In genomic region chr20:63568170-63568981, GRCh38 we compare ENCODE assay signal across 10 cellular contexts. TPM values are rescaled to one million over a fixed set of nuclear protein-coding genes. Genes with fewer than 3 reads are reported as not detected.
A peak's percentile ranks its signal among the peaks of the same experiment; 100 is the strongest.
DNase-seq lines count a peak whose midpoint lies in the region; ATAC-seq lines count a peak whose summit lies in the region.
"Had no signal": no experiment of that assay in that cellular context is flagged by ENCODE, and none has a peak within 500 bp of the region (broad histone marks: within the 10 kb centered on the region; RNA-seq: fewer than 3 reads in every experiment).

No MANE protein-coding gene starts in this region.

- H3K4me3 ChIP-seq in BLaER1 treated with 17β-estradiol and CSF1 and Interleukin-3, amounts not matched to agents 10 nM and 100 nM: peak overlapping the region; percentile 16 to 55 (median 38); a peak in 16 of 20 replicates
- H3K4me3 ChIP-seq in effector memory CD4-positive, alpha-beta T cell (ENCODE audit: insufficient read depth, low read depth, low read length, poor library complexity, severe bottlenecking): peak overlapping the region; percentile 53
- no peak overlapping the region for H3K4me3 ChIP-seq in GM23248

- peak overlapping the region; percentile 82 to 94 (median 93) for H3K4me3 Mint-ChIP-seq in IgD-negative memory B cell

- no peak for DNase-seq in effector memory CD4-positive, alpha-beta T cell
- DNase-seq in kidney glomerular epithelial cell (lab: John Stamatoyannopoulos, UW): no peak
- DNase-seq in NCI-H146 treated with DMSO at 0.1 percent for 48 hours (lab: John Stamatoyannopoulos, UW; ENCODE audit: unreplicated experiment): no peak
- DNase-seq in SW 1271 (lab: John Stamatoyannopoulos, UW): no peak
- DNase-seq in GM23248: no peak
- DNase-seq: foreskin keratinocyte, WERI-Rb-1 had no signal

- peak; percentile 29 for ATAC-seq in GM18907 (IDR thresholded peaks at IDR 0.05; ENCODE audit: unreplicated experiment)
- ATAC-seq: foreskin keratinocyte had no signal

- no peaks in the 10 kb centered on the region for H3K27me3 Mint-ChIP-seq in IgD-negative memory B cell

- peaks cover 0 to 23% (median 0%) of the 10 kb centered on the region in 11 experiments; a peak in 3 of 22 replicates for H3K36me3 ChIP-seq in BLaER1 treated with 17β-estradiol and CSF1 and Interleukin-3, amounts not matched to agents 10 nM and 100 nM
- peaks cover 21% of the 10 kb centered on the region for H3K36me3 ChIP-seq in effector memory CD4-positive, alpha-beta T cell (ENCODE audit: control insufficient read depth, insufficient read depth, low read length)
- no peaks in the 10 kb centered on the region for H3K36me3 ChIP-seq in GM23248 (ENCODE audit: low read depth)
- H3K36me3 ChIP-seq: WERI-Rb-1 had no signal

- no peaks in the 10 kb centered on the region for H3K9me3 Mint-ChIP-seq in IgD-negative memory B cell

- H3K4me1 ChIP-seq in BLaER1 treated with 17β-estradiol and CSF1 and Interleukin-3, amounts not matched to agents 10 nM and 100 nM: peaks cover 40 to 61% (median 52%) of the 10 kb centered on the region in 10 experiments
- H3K4me1 ChIP-seq in effector memory CD4-positive, alpha-beta T cell (ENCODE audit: control insufficient read depth, insufficient read depth, low read length, poor library complexity, severe bottlenecking): peaks cover 28% of the 10 kb centered on the region
- H3K4me1 ChIP-seq in GM23248 (ENCODE audit: insufficient read depth): no peaks in the 10 kb centered on the region
- H3K4me1 ChIP-seq: foreskin keratinocyte had no signal

- peak overlapping the region in 6 of 11 experiments; percentile 3 to 50 (median 26); a peak in 9 of 22 replicates for H3K27ac ChIP-seq in BLaER1 treated with 17β-estradiol and CSF1 and Interleukin-3, amounts not matched to agents 10 nM and 100 nM
- H3K27ac ChIP-seq in effector memory CD4-positive, alpha-beta T cell (ENCODE audit: insufficient read depth, low read length, poor library complexity, severe bottlenecking): no peak overlapping the region
- no peak overlapping the region for H3K27ac ChIP-seq in GM23248
- H3K27ac ChIP-seq: foreskin keratinocyte, WERI-Rb-1 had no signal

- WGBS in GM23248 (ENCODE audit: low coverage in 1 of 2, low lambda C conversion rate in 2 of 2, missing lambda C conversion rate in 2 of 2), 2 experiments: 94 to 96% methylated on average over 39 to 43 of the region's 43 CpGs

- H3K9ac ChIP-seq in BLaER1 treated with 17β-estradiol and CSF1 and Interleukin-3, amounts not matched to agents 10 nM and 100 nM: peak overlapping the region in 3 of 11 experiments; percentile 28 to 37 (median 29); a peak in 2 of 22 replicates
- H3K9ac ChIP-seq in GM23248: no peak overlapping the region

- H3K9me2 ChIP-seq in GM23248 (ENCODE audit: insufficient read depth): no peaks in the 10 kb centered on the region

- in situ Hi-C loops in GM23248 (cut with MboI): no loop called here

- H3K4me2 ChIP-seq in BLaER1 treated with 17β-estradiol and CSF1 and Interleukin-3, amounts not matched to agents 10 nM and 100 nM: peak overlapping the region; percentile 92 to 100 (median 97)
- H3K4me2 ChIP-seq in GM23248 (ENCODE audit: unreplicated experiment): no peak overlapping the region

- H4K20me1 ChIP-seq in BLaER1 treated with 17β-estradiol and CSF1 and Interleukin-3, amounts not matched to agents 10 nM and 100 nM: peaks cover 95 to 100% (median 99%) of the 10 kb centered on the region in 11 experiments
- H4K20me1 ChIP-seq in GM23248 (ENCODE audit: insufficient read depth): no peaks in the 10 kb centered on the region

- no peaks in the 10 kb centered on the region for H3F3A ChIP-seq in GM23248 (ENCODE audit: insufficient read depth)

- H2AFZ ChIP-seq in GM23248: no peak overlapping the region

- no peaks in the 10 kb centered on the region for H3K9me3 ChIP-seq in BLaER1 treated with 17β-estradiol and CSF1 and Interleukin-3, amounts not matched to agents 10 nM and 100 nM (replicated peaks in 1 of 11)
- H3K9me3 ChIP-seq in effector memory CD4-positive, alpha-beta T cell (ENCODE audit: control insufficient read depth, low read length): no peaks in the 10 kb centered on the region
- H3K9me3 ChIP-seq in GM23248 (ENCODE audit: low read depth): no peaks in the 10 kb centered on the region

- no peaks in the 10 kb centered on the region for H3K36me3 Mint-ChIP-seq in IgD-negative memory B cell

- 0 out of 2 replicates have a peak, but pooled peaks cover 5% of the 10 kb centered on the region for H3K79me2 ChIP-seq in GM23248 (ENCODE audit: insufficient read depth)

- H3K27ac Mint-ChIP-seq in IgD-negative memory B cell: peak overlapping the region in 2 of 3 donors; percentile 87 to 90

- peaks cover 94 to 99% (median 97%) of the 10 kb centered on the region in 11 experiments for H3K27me3 ChIP-seq in BLaER1 treated with 17β-estradiol and CSF1 and Interleukin-3, amounts not matched to agents 10 nM and 100 nM
- H3K27me3 ChIP-seq in effector memory CD4-positive, alpha-beta T cell (replicated peaks; ENCODE audit: control insufficient read depth, insufficient read depth, low read length, poor library complexity, severe bottlenecking): no peaks in the 10 kb centered on the region
- no peaks in the 10 kb centered on the region for H3K27me3 ChIP-seq in GM23248 (replicated peaks; ENCODE audit: insufficient read depth)
- H3K27me3 ChIP-seq: foreskin keratinocyte had no signal

- H3K4me1 Mint-ChIP-seq in IgD-negative memory B cell: peaks cover 0 to 22% (median 11%) of the 10 kb centered on the region in 3 donors

RNA-seq across cellular contexts. Expression of gene HELZ2, which starts 5.7 kb away (rescaled TPM):
- 7.9 TPM for polyA plus RNA-seq in IgD-negative memory B cell
- 17.5 and 25.2 TPM in 2 replicates for total RNA-seq in GM23248 (2014; rRNA removed; shearing (Covaris generic))
- 3.0 and 3.7 TPM in 2 replicates for polyA plus RNA-seq in GM23248 (2016; fragmentation: Nextera tagmentation; extraction: Ambion mirVana)

RNA-seq across cellular contexts. Expression of gene FNDC11, which starts 14.4 kb away (rescaled TPM):
- polyA plus RNA-seq in IgD-negative memory B cell (2.5 TPM), GM23248 (2016; fragmentation: Nextera tagmentation; extraction: Ambion mirVana) (0.15 and 0.37 TPM in 2 replicates)
- 0.65 TPM in 1 of 2 replicates, not detected in the other for total RNA-seq in GM23248 (2014; rRNA removed; shearing (Covaris generic))

RNA-seq across cellular contexts. Expression of gene SRMS, which starts 20.8 kb away (rescaled TPM):
- polyA plus RNA-seq in IgD-negative memory B cell (0.43 TPM), GM23248 (2016; fragmentation: Nextera tagmentation; extraction: Ambion mirVana) (not detected in 2 replicates)
- total RNA-seq in GM23248 (2014; rRNA removed; shearing (Covaris generic)): not detected in 2 replicates

RNA-seq across cellular contexts. Expression of gene PTK6, which starts 31.2 kb away (rescaled TPM):
- polyA plus RNA-seq in IgD-negative memory B cell (1.3 TPM), GM23248 (2016; fragmentation: Nextera tagmentation; extraction: Ambion mirVana) (0.06 TPM in 1 of 2 replicates, not detected in the other)
- total RNA-seq in GM23248 (2014; rRNA removed; shearing (Covaris generic)): 0.13 TPM in 1 of 2 replicates, not detected in the other

RNA-seq across cellular contexts. Expression of gene PPDPF, which starts 47.8 kb away (rescaled TPM):
- polyA plus RNA-seq in IgD-negative memory B cell (198 TPM), GM23248 (2016; fragmentation: Nextera tagmentation; extraction: Ambion mirVana) (170 and 171 TPM in 2 replicates)
- total RNA-seq in GM23248 (2014; rRNA removed; shearing (Covaris generic)): 132 and 236 TPM in 2 replicates

Comparison
In these comparisons a context has a peak if more than half of its experiments do, and no peak if none do; other contexts are left out.
1. H3K27ac ChIP-seq: peak in BLaER1 treated with 17β-estradiol and CSF1 and Interleukin-3, amounts not matched to agents 10 nM and 100 nM (6 of 11); none in effector memory CD4-positive, alpha-beta T cell (single experiment) and GM23248 (single experiment).